Comparison of ENCODE assay signal across 8 cellular contexts in genomic region chr13:36432106-36432544, GRCh38. TPM values are rescaled to one million over a fixed set of nuclear protein-coding genes. Genes with fewer than 3 reads are reported as not detected.
DNase-seq lines count a peak whose midpoint lies in the region; ATAC-seq, FAIRE-seq and TF ChIP-seq lines count a peak whose summit lies in the region.

Gene CCNA1 (plus strand): TSS chr13:36432495. CDS start chr13:36433057, 562 bp downstream.

- no peak for TF ChIP-seq CTCF in CD8-positive, alpha-beta T cell (IDR thresholded peaks at IDR 0.05)
- TF ChIP-seq CTCF in testis (IDR thresholded peaks at IDR 0.05) = no peak

- peak within 1 kb of the TSS; percentile 61 for H3K9ac ChIP-seq in NT2/D1 (ENCODE audit: insufficient read length, low read depth)

- H3K9me3 ChIP-seq in CD8-positive, alpha-beta T cell (ENCODE audit: low read length) = no peaks in the 10 kb centered on the region
- H3K9me3 ChIP-seq in NT2/D1 (ENCODE audit: insufficient read depth, low read length) = no peaks in the 10 kb centered on the region
- no peaks in the 10 kb centered on the region for H3K9me3 ChIP-seq in testis

- POLR2A ChIA-PET in CD8-positive, alpha-beta T cell (lab: Charles Lee) = no interaction called here

- ATAC-seq in CD8-positive, alpha-beta T cell = no peak
- no peak for ATAC-seq in HG03045 (IDR thresholded peaks at IDR 0.05; ENCODE audit: unreplicated experiment)
- ATAC-seq in HG03025 (IDR thresholded peaks at IDR 0.05; ENCODE audit: low FRiP score, unreplicated experiment) = no peak

- H3K36me3 ChIP-seq in CD8-positive, alpha-beta T cell (ENCODE audit: insufficient read depth, low read length) = no peaks in the 10 kb centered on the region
- no peaks in the 10 kb centered on the region for H3K36me3 ChIP-seq in NT2/D1 (ENCODE audit: insufficient read depth, insufficient read length, low read length)
- H3K36me3 ChIP-seq in testis (ENCODE audit: low read depth, missing control alignments) = no peaks in the 10 kb centered on the region

- intact Hi-C loops in CD8-positive, alpha-beta T cell (cut with DNase I, micrococcal nuclease) = no loop called here
- intact Hi-C loops in testis (cut with DNase I; ENCODE audit: low total_unique reads) = no loop called here

- H3K4me3 Mint-ChIP-seq in CD8-positive, alpha-beta T cell = peak within 1 kb of the TSS; percentile 57

- DNase-seq in CD8-positive, alpha-beta T cell = no peak
- DNase-seq in H54 (ENCODE audit: insufficient read length, low spot score) (peak; percentile 33), NT2/D1 (ENCODE audit: low read depth, low spot score) (peak; percentile 36), caudate nucleus (lab: John Stamatoyannopoulos, UW) (peak in 38 of 61 donors; percentile 4 to 81 (median 40)), left kidney (ENCODE audit: low read depth, low spot score) (peak; percentile 91), testis (peak; percentile 79)

- H3K4me3 ChIP-seq in CD8-positive, alpha-beta T cell (ENCODE audit: low read depth, low read length) = no peak within 1 kb of the TSS
- peak within 1 kb of the TSS; percentile 60 for H3K4me3 ChIP-seq in NT2/D1 (ENCODE audit: insufficient read length, low read depth)
- peak within 1 kb of the TSS; percentile 54 to 64 for H3K4me3 ChIP-seq in testis

- peaks cover 53% of the 10 kb centered on the region for H3K27me3 Mint-ChIP-seq in CD8-positive, alpha-beta T cell (ENCODE audit: low read depth)

- TF ChIP-seq POLR2A in H54 (IDR thresholded peaks at IDR 0.05; ENCODE audit: low read depth, low read length) = no peak
- no peak for TF ChIP-seq POLR2A in testis (IDR thresholded peaks at IDR 0.05)

- FAIRE-seq in H54 (lab: Jason Lieb, UNC) = no peak

- H3K9me3 Mint-ChIP-seq in CD8-positive, alpha-beta T cell = no peaks in the 10 kb centered on the region

- H3K27ac ChIP-seq in CD8-positive, alpha-beta T cell (ENCODE audit: low read depth, low read length) = no peak within 1 kb of the TSS
- H3K27ac ChIP-seq in caudate nucleus (ENCODE audit: low read depth, low read length) = peak within 1 kb of the TSS; percentile 93
- H3K27ac ChIP-seq in testis = peak within 1 kb of the TSS in 1 of 2 donors; percentile 27

- H3K27me3 ChIP-seq in CD8-positive, alpha-beta T cell (ENCODE audit: insufficient read depth, low read length) = peaks cover 19% of the 10 kb centered on the region
- H3K27me3 ChIP-seq in NT2/D1 (ENCODE audit: insufficient read depth, insufficient read length) (peaks cover 48% of the 10 kb centered on the region), testis (no peaks in the 10 kb centered on the region)

- CTCF ChIA-PET in CD8-positive, alpha-beta T cell (lab: Charles Lee) = no interaction called here

- peaks cover 11% of the 10 kb centered on the region for H3K4me1 Mint-ChIP-seq in CD8-positive, alpha-beta T cell (ENCODE audit: low read depth)

- H3K4me1 ChIP-seq in CD8-positive, alpha-beta T cell (ENCODE audit: insufficient read depth, low read length) = peaks cover 3% of the 10 kb centered on the region
- no peaks in the 10 kb centered on the region for H3K4me1 ChIP-seq in NT2/D1 (ENCODE audit: insufficient read depth, insufficient read length)
- peaks cover 3% of the 10 kb centered on the region for H3K4me1 ChIP-seq in testis

- no peak within 1 kb of the TSS for H3K27ac Mint-ChIP-seq in CD8-positive, alpha-beta T cell

- no peaks in the 10 kb centered on the region for H3K36me3 Mint-ChIP-seq in CD8-positive, alpha-beta T cell

- 1% methylated on average over 14 of the region's 46 CpGs; no CpG with 5 or more reads in 1 of the 2 donors for WGBS in testis, 2 donors

RNA-seq across cellular contexts. Expression of gene CCNA1, which starts in this region (rescaled TPM):
- total RNA-seq in CD8-positive, alpha-beta T cell = not detected
- total RNA-seq in testis = 10 to 100 TPM; 48.9 to 58.9 TPM
- 204 TPM for polyA plus RNA-seq in testis (ENCODE audit: insufficient read depth, low read depth, low replicate concordance)

Comparison
In these comparisons a context has a peak if more than half of its experiments do, and no peak if none do; other contexts are left out.
1. RNA of gene CCNA1 (total RNA-seq): 48.9 to 58.9 TPM in testis; not detected in CD8-positive, alpha-beta T cell; every median in the first group is over 10 times any median in the second.
2. DNase-seq: peak in H54 (single experiment), NT2/D1 (single experiment), caudate nucleus (38 of 61), left kidney (single experiment) and testis (single experiment); none in CD8-positive, alpha-beta T cell (0 of 7).